In genomic region chr19:29683009-29683408, GRCh38 we compare ENCODE assay signal across 12 cellular contexts. TPM values are rescaled to one million over a fixed set of nuclear protein-coding genes. Genes with fewer than 3 reads are reported as not detected.
DNase-seq lines count a peak whose midpoint lies in the region; ATAC-seq and TF ChIP-seq lines count a peak whose summit lies in the region.
"Had no signal": no experiment of that assay in that cellular context is flagged by ENCODE, and none has a peak within 500 bp of the region (broad histone marks: within the 10 kb centered on the region; RNA-seq: fewer than 3 reads in every experiment).

No MANE protein-coding gene starts in this region.

- H3K27ac ChIP-seq in C4-2B (peak overlapping the region; percentile 99), cingulate gyrus (ENCODE audit: low read depth, low read length) (peak overlapping the region; percentile 99)

- DNase-seq in NCI-H69 (lab: John Stamatoyannopoulos, UW) (peak; percentile 11), occipital lobe (lab: John Stamatoyannopoulos, UW) (peak; percentile 55), cerebellar nuclear complex (lab: John Stamatoyannopoulos, UW) (no peak), T-helper 1 cell (no peak)
- DNase-seq: activated CD4-positive, alpha-beta T cell treated with anti-CD3 and anti-CD28 coated beads for 48 hours; activated effector memory CD4-positive, alpha-beta T cell treated with Interleukin-2 at 50 U/mL for 16 hours; GF-D8; SW 1271 had no signal

- ATAC-seq in GM19463 (IDR thresholded peaks at IDR 0.05; ENCODE audit: unreplicated experiment) = no peak
- no peak for ATAC-seq in HG02623 (IDR thresholded peaks at IDR 0.05; ENCODE audit: unreplicated experiment)

- TF ChIP-seq CTCF in C4-2B (conservative IDR thresholded peaks at IDR 0.05) = no peak

RNA-seq across cellular contexts. Expression of gene PLEKHF1, which starts 17.7 kb away (rescaled TPM):
- total RNA-seq in occipital lobe = 1.9 TPM

RNA-seq across cellular contexts. Expression of gene C19orf12, which starts 32.1 kb away (rescaled TPM):
- total RNA-seq in occipital lobe = 40.2 TPM

Comparison
In these comparisons a context has a peak if more than half of its experiments do, and no peak if none do; other contexts are left out.
1. DNase-seq: peak in NCI-H69 (single experiment) and occipital lobe (single experiment); none in cerebellar nuclear complex (0 of 2) and T-helper 1 cell (0 of 5).